Comparison of ENCODE assay signal across 8 cellular contexts in genomic region chr17:75182569-75183436, GRCh38. TPM values are rescaled to one million over a fixed set of nuclear protein-coding genes. Genes with fewer than 3 reads are reported as not detected.
DNase-seq lines count a peak whose midpoint lies in the region; ATAC-seq and TF ChIP-seq lines count a peak whose summit lies in the region.

TSS of gene SUMO2 (minus strand) at chr17:75182959. CDS start at chr17:75182834, 125 bp downstream.

- H3K4me2 ChIP-seq in BLaER1, result peak within 1 kb of the TSS; percentile 96

- H3K9me3 ChIP-seq in BLaER1, result no peaks in the 10 kb centered on the region

- intact Hi-C loops in activated CD4-positive, alpha-beta T cell treated with anti-CD3 and anti-CD28 coated beads, Interleukin-2, amount 10 ng/mL, durations not matched to agents 24 days and 14 days (cut with micrococcal nuclease), result loop anchor here (1.0 to 5.0 kb wide), 7 partner anchors 22 to 404 kb away; partner anchors contain the start of genes GGA3, JPT1, MRPS7 and MYO15B

- DNase-seq in GM19240 (ENCODE audit: insufficient read length, low spot score) (peak; percentile 89), NCI-H524 treated with DMSO at 0.1 percent for 48 hours (lab: John Stamatoyannopoulos, UW) (peak; percentile 84), coronary artery (ENCODE audit: low spot score) (peak; percentile 96), left kidney (ENCODE audit: low read depth, low spot score) (peak; percentile 98)
- peak; percentile 99 for DNase-seq in activated CD4-positive, alpha-beta T cell treated with anti-CD3 and anti-CD28 coated beads, Interleukin-2, amount 10 ng/mL, durations not matched to agents 24 days and 14 days
- peak; percentile 96 for DNase-seq in stimulated activated CD4-positive, alpha-beta T cell treated with anti-CD3 and anti-CD28 coated beads, Interleukin-1b, Interleukin-23, amount 100 ng/mL, for 48 hours

- H3K4me1 ChIP-seq in BLaER1, result peaks cover 38% of the 10 kb centered on the region

- H3K36me3 ChIP-seq in BLaER1, result peaks cover 27% of the 10 kb centered on the region

- H3K36me3 Mint-ChIP-seq in activated CD4-positive, alpha-beta T cell treated with anti-CD3 and anti-CD28 coated beads, Interleukin-2, amount 10 ng/mL, durations not matched to agents 24 days and 14 days (ENCODE audit: low read depth), result peaks cover 34% of the 10 kb centered on the region

- peaks cover 46% of the 10 kb centered on the region for H4K20me1 ChIP-seq in BLaER1

- no peaks in the 10 kb centered on the region for H3K27me3 Mint-ChIP-seq in activated CD4-positive, alpha-beta T cell treated with anti-CD3 and anti-CD28 coated beads, Interleukin-2, amount 10 ng/mL, durations not matched to agents 24 days and 14 days

- peak within 1 kb of the TSS; percentile 84 for H3K4me3 ChIP-seq in BLaER1
- H3K4me3 ChIP-seq in coronary artery, result peak within 1 kb of the TSS; percentile 95

- peak within 1 kb of the TSS; percentile 100 for H3K27ac ChIP-seq in BLaER1
- H3K27ac ChIP-seq in coronary artery, result peak within 1 kb of the TSS; percentile 99 to 100

- no peaks in the 10 kb centered on the region for H3K27me3 ChIP-seq in BLaER1

- peak; percentile 55 for ATAC-seq in HG03457 (IDR thresholded peaks at IDR 0.05; ENCODE audit: unreplicated experiment)

- H3K27ac Mint-ChIP-seq in activated CD4-positive, alpha-beta T cell treated with anti-CD3 and anti-CD28 coated beads, Interleukin-2, amount 10 ng/mL, durations not matched to agents 24 days and 14 days, result peak within 1 kb of the TSS; percentile 96

- H3K9ac ChIP-seq in BLaER1, result peak within 1 kb of the TSS; percentile 99

- no peak for TF ChIP-seq CTCF in coronary artery (IDR thresholded peaks at IDR 0.05)

- peak within 1 kb of the TSS; percentile 92 for H3K4me3 Mint-ChIP-seq in activated CD4-positive, alpha-beta T cell treated with anti-CD3 and anti-CD28 coated beads, Interleukin-2, amount 10 ng/mL, durations not matched to agents 24 days and 14 days

- peaks cover 36% of the 10 kb centered on the region for H3K4me1 Mint-ChIP-seq in activated CD4-positive, alpha-beta T cell treated with anti-CD3 and anti-CD28 coated beads, Interleukin-2, amount 10 ng/mL, durations not matched to agents 24 days and 14 days

- no peaks in the 10 kb centered on the region for H3K9me3 Mint-ChIP-seq in activated CD4-positive, alpha-beta T cell treated with anti-CD3 and anti-CD28 coated beads, Interleukin-2, amount 10 ng/mL, durations not matched to agents 24 days and 14 days

RNA-seq across cellular contexts. Expression of gene SUMO2, which starts in this region (rescaled TPM):
- total RNA-seq in activated CD4-positive, alpha-beta T cell treated with anti-CD3 and anti-CD28 coated beads, Interleukin-2, amount 10 ng/mL, durations not matched to agents 24 days and 14 days, result 658 and 659 TPM in 2 replicates

Comparison
In these comparisons a context has a peak if more than half of its experiments do, and no peak if none do; other contexts are left out.
1. Peak in every context shown above with its lines: DNase-seq, ATAC-seq, H3K4me3 ChIP-seq and H3K27ac ChIP-seq.